In the genomic region with DNA sequence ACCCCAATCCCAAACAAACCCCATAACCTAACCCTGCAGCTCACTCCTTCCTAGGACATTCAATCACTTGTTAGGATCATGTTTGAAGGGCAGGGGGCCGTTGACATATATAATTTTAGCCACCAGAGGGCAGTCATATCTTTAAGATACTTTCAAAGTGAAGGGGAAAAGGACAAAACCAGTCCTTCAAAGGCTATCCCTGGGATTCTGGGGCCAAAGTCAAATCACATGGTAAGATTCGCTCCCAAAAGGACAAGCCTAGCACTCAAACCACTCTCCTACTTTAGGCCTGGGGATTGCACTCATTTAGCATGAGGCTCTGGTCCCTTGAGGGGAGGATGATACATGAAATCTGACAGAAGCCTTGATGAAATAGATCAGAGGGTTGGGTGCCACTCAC, we compare ENCODE assay signal across 8 cellular contexts. TPM values are rescaled to one million over a fixed set of nuclear protein-coding genes. Genes with fewer than 3 reads are reported as not detected.
DNase-seq lines count a peak whose midpoint lies in the region; ATAC-seq and TF ChIP-seq lines count a peak whose summit lies in the region.

No MANE protein-coding gene starts in this region.

- H3K4me1 Mint-ChIP-seq in Caco-2 (ENCODE audit: low read depth, unreplicated experiment): peaks cover 5% of the 10 kb centered on the region
- H3K4me1 Mint-ChIP-seq in activated CD8-positive, alpha-beta memory T cell treated with anti-CD3 and anti-CD28 coated beads, Interleukin-2, amount 10 ng/mL, durations not matched to agents 7 days and 5 days: peaks cover 28% of the 10 kb centered on the region

- no peaks in the 10 kb centered on the region for H3K4me1 ChIP-seq in Caco-2

- no peak overlapping the region for H3K27ac ChIP-seq in neural cell (ENCODE audit: low read length)

- intact Hi-C loops in Caco-2 (cut with micrococcal nuclease; ENCODE audit: unreplicated experiment): loop anchor here (2.0 to 5.0 kb wide), 2 partner anchors 24 to 333 kb away; no protein-coding TSS in a partner anchor

- no TSS peak for BruUV-seq in Caco-2 (replicated peaks; lab: Mats Ljungman, UMichigan)

- no peak overlapping the region for H3K4me2 ChIP-seq in neural cell (ENCODE audit: low read length)

- no peaks in the 10 kb centered on the region for H3K9me3 Mint-ChIP-seq in Caco-2 (ENCODE audit: unreplicated experiment)
- H3K9me3 Mint-ChIP-seq in activated CD8-positive, alpha-beta memory T cell treated with anti-CD3 and anti-CD28 coated beads, Interleukin-2, amount 10 ng/mL, durations not matched to agents 7 days and 5 days (ENCODE audit: low read depth): no peaks in the 10 kb centered on the region

- CTCF ChIA-PET in Caco-2 (lab: Charles Lee) (interaction anchor here (0.6 to 1.3 kb wide), 2 partner anchors 10 to 25 kb away, joined by 3 read pairs; a partner anchor contains a TSS), HEK293T (lab: Yijun Ruan, JAX) (interaction anchor here (0.7 to 1.2 kb wide), 3 partner anchors 64 to 509 kb away, joined by 3 to 4 read pairs (median 3); no protein-coding TSS in a partner anchor)
- CTCF ChIA-PET in activated CD8-positive, alpha-beta memory T cell treated with anti-CD3 and anti-CD28 coated beads, Interleukin-2, amount 10 ng/mL, durations not matched to agents 7 days and 5 days (lab: Charles Lee): interaction anchor here (1.0 to 12.5 kb wide), 17 partner anchors 9 to 510 kb away, joined by 3 to 96 read pairs (median 5); a partner anchor contains a TSS

- no peaks in the 10 kb centered on the region for H4K20me1 ChIP-seq in neural cell (ENCODE audit: insufficient read depth)

- DNase-seq in Caco-2 (peak; percentile 35 to 58), HEK293T (ENCODE audit: extremely low spot score) (peak; percentile 46), NCI-H748 treated with DMSO at 0.1 percent for 48 hours (lab: John Stamatoyannopoulos, UW) (peak; percentile 37), fibroblast of mammary gland (ENCODE audit: low read depth) (peak; percentile 64), omental fat pad (ENCODE audit: low spot score) (no peak)
- DNase-seq in activated CD8-positive, alpha-beta memory T cell treated with anti-CD3 and anti-CD28 coated beads, Interleukin-2, amount 10 ng/mL, durations not matched to agents 7 days and 5 days: peak; percentile 69

- peak; percentile 53 for ATAC-seq in activated CD8-positive, alpha-beta memory T cell treated with anti-CD3 and anti-CD28 coated beads, Interleukin-2, amount 10 ng/mL, durations not matched to agents 7 days and 5 days
- ATAC-seq in omental fat pad (ENCODE audit: low FRiP score) (no peak), HG03571 (IDR thresholded peaks at IDR 0.05; ENCODE audit: unreplicated experiment) (no peak)

- no peaks in the 10 kb centered on the region for H3K27me3 Mint-ChIP-seq in Caco-2 (ENCODE audit: insufficient read depth, unreplicated experiment)
- H3K27me3 Mint-ChIP-seq in activated CD8-positive, alpha-beta memory T cell treated with anti-CD3 and anti-CD28 coated beads, Interleukin-2, amount 10 ng/mL, durations not matched to agents 7 days and 5 days: peaks cover 16% of the 10 kb centered on the region

- peak; percentile 72 for TF ChIP-seq RAD21 in neural cell (conservative IDR thresholded peaks at IDR 0.05)

- TF ChIP-seq CTCF in Caco-2 (IDR thresholded peaks at IDR 0.05; ENCODE audit: insufficient read depth in 1 of 2, low read depth in 1 of 2, low read length in 1 of 2, severe bottlenecking in 1 of 2, unreplicated experiment in 1 of 2): peak; percentile 28 to 33
- TF ChIP-seq CTCF in fibroblast of mammary gland (conservative IDR thresholded peaks at IDR 0.05; ENCODE audit: control insufficient read depth, insufficient read depth, low read depth, low read length): peak; percentile 55
- peak; percentile 82 for TF ChIP-seq CTCF in neural cell (IDR thresholded peaks at IDR 0.05; ENCODE audit: poor library complexity, severe bottlenecking)
- no peak for TF ChIP-seq CTCF in omental fat pad (IDR thresholded peaks at IDR 0.05)

- no peaks in the 10 kb centered on the region for H3K36me3 Mint-ChIP-seq in Caco-2 (ENCODE audit: insufficient read depth, unreplicated experiment)
- peaks cover 2% of the 10 kb centered on the region for H3K36me3 Mint-ChIP-seq in activated CD8-positive, alpha-beta memory T cell treated with anti-CD3 and anti-CD28 coated beads, Interleukin-2, amount 10 ng/mL, durations not matched to agents 7 days and 5 days

- H3F3A ChIP-seq in neural cell (ENCODE audit: insufficient read depth, low read length, poor library complexity, severe bottlenecking): no peaks in the 10 kb centered on the region

- no peak overlapping the region for H3K27ac Mint-ChIP-seq in Caco-2 (ENCODE audit: unreplicated experiment)
- H3K27ac Mint-ChIP-seq in activated CD8-positive, alpha-beta memory T cell treated with anti-CD3 and anti-CD28 coated beads, Interleukin-2, amount 10 ng/mL, durations not matched to agents 7 days and 5 days: no peak overlapping the region

- H3K79me2 ChIP-seq in neural cell (replicated peaks; ENCODE audit: insufficient read depth, low read length): no peaks in the 10 kb centered on the region

- no peak overlapping the region for H3K4me3 Mint-ChIP-seq in Caco-2 (ENCODE audit: unreplicated experiment)
- no peak overlapping the region for H3K4me3 Mint-ChIP-seq in activated CD8-positive, alpha-beta memory T cell treated with anti-CD3 and anti-CD28 coated beads, Interleukin-2, amount 10 ng/mL, durations not matched to agents 7 days and 5 days

- POLR2A ChIA-PET in Caco-2 (lab: Charles Lee) (no interaction called here), HEK293T (lab: Yijun Ruan, JAX) (no interaction called here)

- TF ChIP-seq EP300 in neural cell (conservative IDR thresholded peaks at IDR 0.05; ENCODE audit: poor library complexity, severe bottlenecking): no peak

- H3K9ac ChIP-seq in neural cell (ENCODE audit: low read length): no peak overlapping the region

- H3K9me3 ChIP-seq in Caco-2 (no peaks in the 10 kb centered on the region), neural cell (ENCODE audit: low read length) (no peaks in the 10 kb centered on the region)

- H3K9me2 ChIP-seq in neural cell (ENCODE audit: insufficient read depth, low read length): no peaks in the 10 kb centered on the region

- H3K4me3 ChIP-seq in Caco-2 (ENCODE audit: low read depth, low read length) (no peak overlapping the region), fibroblast of mammary gland (ENCODE audit: control insufficient read depth, low read depth, low read length) (no peak overlapping the region), neural cell (ENCODE audit: low read length) (no peak overlapping the region)

- no peaks in the 10 kb centered on the region for H3K27me3 ChIP-seq in Caco-2 (replicated peaks; ENCODE audit: control insufficient read depth, insufficient read depth, low read length)
- H3K27me3 ChIP-seq in neural cell (ENCODE audit: insufficient read depth, low read depth, low read length): no peaks in the 10 kb centered on the region

- no peak overlapping the region for H2AFZ ChIP-seq in neural cell (ENCODE audit: low read depth, low read length)

- no peaks in the 10 kb centered on the region for H3K36me3 ChIP-seq in Caco-2 (ENCODE audit: control insufficient read depth, insufficient read depth, low read length)
- H3K36me3 ChIP-seq in neural cell (ENCODE audit: insufficient read depth, low read length): no peaks in the 10 kb centered on the region

TF ChIP-seq in HEK293T, 16 proteins besides CTCF, POLR2A, EP300 and RAD21:
- TF ChIP-seq SUZ12 (IDR thresholded peaks at IDR 0.05): no peak
- TF ChIP-seq, protein P1, sequence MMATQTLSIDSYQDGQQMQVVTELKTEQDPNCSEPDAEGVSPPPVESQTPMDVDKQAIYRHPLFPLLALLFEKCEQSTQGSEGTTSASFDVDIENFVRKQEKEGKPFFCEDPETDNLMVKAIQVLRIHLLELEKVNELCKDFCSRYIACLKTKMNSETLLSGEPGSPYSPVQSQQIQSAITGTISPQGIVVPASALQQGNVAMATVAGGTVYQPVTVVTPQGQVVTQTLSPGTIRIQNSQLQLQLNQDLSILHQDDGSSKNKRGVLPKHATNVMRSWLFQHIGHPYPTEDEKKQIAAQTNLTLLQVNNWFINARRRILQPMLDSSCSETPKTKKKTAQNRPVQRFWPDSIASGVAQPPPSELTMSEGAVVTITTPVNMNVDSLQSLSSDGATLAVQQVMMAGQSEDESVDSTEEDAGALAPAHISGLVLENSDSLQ (IDR thresholded peaks at IDR 0.05): 0 out of 2 replicates have a peak, but pooled peaks have one; percentile 22

TF ChIP-seq in neural cell, 6 proteins besides CTCF, POLR2A, EP300 and RAD21 (continues in another document):
- no peak for TF ChIP-seq TAF1 (IDR thresholded peaks at IDR 0.05; ENCODE audit: low read depth)

RNA-seq across cellular contexts. Expression of a gene that starts 44.6 kb away (rescaled TPM):
- 28.2 and 29.5 TPM in 2 replicates for total RNA-seq in Caco-2 (2022)
- 10 to 100 TPM; 57.4 to 59.2 TPM for total RNA-seq in activated CD8-positive, alpha-beta memory T cell treated with anti-CD3 and anti-CD28 coated beads, Interleukin-2, amount 10 ng/mL, durations not matched to agents 7 days and 5 days
- 109 and 118 TPM in 2 replicates for polyA plus RNA-seq in neural cell
- polyA minus RNA-seq in neural cell: 76.8 and 112 TPM in 2 replicates
- total RNA-seq in omental fat pad: 10 to 100 TPM; 23.4 to 28.5 (median 27.3) TPM

RNA-seq across cellular contexts. Expression of a gene that starts 50.7 kb away (rescaled TPM):
- 349 and 401 TPM in 2 replicates for total RNA-seq in Caco-2 (2022)
- total RNA-seq in activated CD8-positive, alpha-beta memory T cell treated with anti-CD3 and anti-CD28 coated beads, Interleukin-2, amount 10 ng/mL, durations not matched to agents 7 days and 5 days: 100 to 1,000 TPM; 341 to 485 TPM
- polyA plus RNA-seq in neural cell: 1,932 and 1,949 TPM in 2 replicates
- 966 and 1,049 TPM in 2 replicates for polyA minus RNA-seq in neural cell
- 100 to 1,000 TPM; 322 to 491 (median 393) TPM for total RNA-seq in omental fat pad

Comparison
In these comparisons a context has a peak if more than half of its experiments do, and no peak if none do; other contexts are left out.
1. CTCF ChIP-seq: peak in Caco-2 (2 of 2), fibroblast of mammary gland (single experiment) and neural cell (single experiment); none in omental fat pad (0 of 3).